In the genomic region with DNA sequence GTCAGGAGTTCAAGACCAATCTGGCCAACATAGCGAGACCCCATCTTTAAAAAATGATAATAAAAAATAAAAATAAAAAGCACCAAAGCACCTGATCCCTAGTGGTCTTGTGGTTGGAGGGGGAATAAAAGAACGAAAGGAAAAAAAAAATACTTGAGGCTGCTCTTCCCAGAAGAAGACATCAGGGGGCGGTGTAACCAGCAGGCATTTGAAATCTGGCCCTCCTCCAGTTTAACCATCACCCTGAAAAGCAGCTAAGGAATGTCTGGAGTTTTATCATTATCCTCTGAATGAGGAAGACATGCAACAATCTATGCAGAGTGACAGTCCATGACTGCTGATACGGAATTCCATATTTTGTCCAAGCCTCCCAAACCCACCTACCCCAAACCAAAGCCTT, we compare ENCODE assay signal across 8 cellular contexts. TPM values are rescaled to one million over a fixed set of nuclear protein-coding genes. Genes with fewer than 3 reads are reported as not detected.
A peak's percentile ranks its signal among the peaks of the same experiment; 100 is the strongest.
DNase-seq lines count a peak whose midpoint lies in the region; ATAC-seq and TF ChIP-seq lines count a peak whose summit lies in the region.

No MANE protein-coding gene starts in this region.

- H3K27me3 Mint-ChIP-seq in CD14-positive monocyte (ENCODE audit: low read depth in 3 of 3): peaks cover 0 to 5% (median 1%) of the 10 kb centered on the region in 3 donors
- peaks cover 0 to 6% of the 10 kb centered on the region in 2 donors for H3K27me3 Mint-ChIP-seq in CD8-positive, alpha-beta memory T cell

- no peaks in the 10 kb centered on the region for H3K27me3 ChIP-seq in adrenal gland
- H3K27me3 ChIP-seq in CD8-positive, alpha-beta memory T cell (ENCODE audit: insufficient read depth, low read length, poor library complexity, severe bottlenecking): peaks cover 2% of the 10 kb centered on the region

- DNase-seq in CD14-positive monocyte (ENCODE audit: low spot score): no peak
- peak; percentile 29 for DNase-seq in HCEC 1CT
- DNase-seq in adrenal gland: peak in 1 of 7 donors; percentile 38
- peak; percentile 55 for DNase-seq in kidney tubule cell (ENCODE audit: low spot score)
- DNase-seq in NCI-H1930 (lab: John Stamatoyannopoulos, UW): no peak
- no peak for DNase-seq in CD8-positive, alpha-beta memory T cell

- H3K9me3 Mint-ChIP-seq in CD14-positive monocyte: no peaks in the 10 kb centered on the region
- H3K9me3 Mint-ChIP-seq in CD8-positive, alpha-beta memory T cell: no peaks in the 10 kb centered on the region

- H3K4me3 Mint-ChIP-seq in CD14-positive monocyte: no peak overlapping the region
- H3K4me3 Mint-ChIP-seq in CD8-positive, alpha-beta memory T cell: no peak overlapping the region

- H3K4me3 ChIP-seq in adrenal gland: no peak overlapping the region
- H3K4me3 ChIP-seq in CD8-positive, alpha-beta memory T cell (ENCODE audit: low read length): no peak overlapping the region

- H3K36me3 ChIP-seq in adrenal gland (replicated peaks in 1 of 2): no peaks in the 10 kb centered on the region
- H3K36me3 ChIP-seq in CD8-positive, alpha-beta memory T cell (ENCODE audit: insufficient read depth, low read length): no peaks in the 10 kb centered on the region

- ATAC-seq in GM18867 (IDR thresholded peaks at IDR 0.05; ENCODE audit: unreplicated experiment) (no peak), HG03097 (IDR thresholded peaks at IDR 0.05; ENCODE audit: low FRiP score, unreplicated experiment) (no peak)

- TF ChIP-seq POLR2A in adrenal gland (IDR thresholded peaks at IDR 0.05): no peak

- peaks cover 0 to 3% of the 10 kb centered on the region in 2 donors for H3K4me1 ChIP-seq in adrenal gland (replicated peaks in 1 of 2)
- no peaks in the 10 kb centered on the region for H3K4me1 ChIP-seq in CD8-positive, alpha-beta memory T cell (ENCODE audit: insufficient read depth, low read length)

- H3K4me1 Mint-ChIP-seq in CD14-positive monocyte: peaks cover 29% of the 10 kb centered on the region
- peaks cover 0 to 4% (median under 1%) of the 10 kb centered on the region in 3 donors for H3K4me1 Mint-ChIP-seq in CD8-positive, alpha-beta memory T cell

- no peak overlapping the region for H3K27ac ChIP-seq in adrenal gland
- H3K27ac ChIP-seq in CD8-positive, alpha-beta memory T cell (ENCODE audit: low read depth, low read length): no peak overlapping the region

- CTCF ChIA-PET in CD8-positive, alpha-beta memory T cell (lab: Charles Lee): interaction anchor here (2.5 kb wide), 1 partner anchor 154 kb away, joined by 7 read pairs; no protein-coding TSS in a partner anchor

- H3K27ac Mint-ChIP-seq in CD14-positive monocyte: peak overlapping the region in 1 of 7 donors; percentile 25
- H3K27ac Mint-ChIP-seq in CD8-positive, alpha-beta memory T cell: no peak overlapping the region

- POLR2A ChIA-PET in CD8-positive, alpha-beta memory T cell (lab: Charles Lee): no interaction called here

- intact Hi-C loops in CD14-positive monocyte (cut with micrococcal nuclease): no loop called here
- intact Hi-C loops in adrenal gland (cut with DNase I): loop anchor here in 1 of 2 donors (10.0 kb wide), 1 partner anchor 171 kb away; no protein-coding TSS in a partner anchor

- no peaks in the 10 kb centered on the region for H3K9me3 ChIP-seq in adrenal gland (replicated peaks in 1 of 3)
- H3K9me3 ChIP-seq in CD8-positive, alpha-beta memory T cell (ENCODE audit: low read length): no peaks in the 10 kb centered on the region

- 29 to 49% (median 42%) methylated on average over 4 of the region's 4 CpGs for WGBS in adrenal gland, 4 donors

- TF ChIP-seq CTCF in CD14-positive monocyte (IDR thresholded peaks at IDR 0.05): peak; percentile 67
- peak; percentile 19 to 46 (median 38) for TF ChIP-seq CTCF in adrenal gland (IDR thresholded peaks at IDR 0.05)

- no peaks in the 10 kb centered on the region for H3K36me3 Mint-ChIP-seq in CD14-positive monocyte
- H3K36me3 Mint-ChIP-seq in CD8-positive, alpha-beta memory T cell: no peaks in the 10 kb centered on the region

RNA-seq across cellular contexts. Expression of a gene that starts 5.6 kb away (rescaled TPM):
- polyA plus RNA-seq in CD14-positive monocyte (1 to 10 TPM; 8.4 to 9.0 TPM), adrenal gland (10 to 100 TPM; 11.3 to 71.5 (median 24.8) TPM)
- total RNA-seq in adrenal gland: 10 to 100 TPM; 17.0 to 40.1 (median 29.5) TPM
- total RNA-seq in CD8-positive, alpha-beta memory T cell: 10 to 100 TPM; 40.8 to 44.8 TPM
- 12.9 TPM for polyA plus RNA-seq in CD8-positive, alpha-beta memory T cell

RNA-seq across cellular contexts. Expression of a gene that starts 26.4 kb away (rescaled TPM):
- 10 to 100 TPM; 51.2 to 53.7 TPM for polyA plus RNA-seq in CD14-positive monocyte
- 100 to 1,000 TPM in 5 of 8 donors, 10 to 100 TPM in 3; 57.3 to 332 (median 150) TPM for total RNA-seq in adrenal gland
- 100 to 1,000 TPM in 2 of 3 donors, 1 to 10 TPM in 1; 7.9 to 161 (median 136) TPM for polyA plus RNA-seq in adrenal gland
- total RNA-seq in CD8-positive, alpha-beta memory T cell: 10 to 100 TPM; 16.6 to 17.8 TPM
- 20.0 TPM for polyA plus RNA-seq in CD8-positive, alpha-beta memory T cell

RNA-seq across cellular contexts. Expression of a gene that starts 26.7 kb away (rescaled TPM):
- polyA plus RNA-seq in CD14-positive monocyte (10 to 100 TPM; 34.5 to 41.7 TPM), adrenal gland (100 to 1,000 TPM in 1 of 3 donors, 10 to 100 TPM in 2; 49.7 to 207 (median 67.2) TPM)
- total RNA-seq in adrenal gland: 100 to 1,000 TPM; 142 to 484 (median 209) TPM
- total RNA-seq in CD8-positive, alpha-beta memory T cell: 1 to 10 TPM; 3.7 to 5.1 TPM
- polyA plus RNA-seq in CD8-positive, alpha-beta memory T cell: 0.75 TPM

Comparison
In these comparisons a context has a peak if more than half of its experiments do, and no peak if none do; other contexts are left out.
1. DNase-seq: peak in HCEC 1CT (single experiment) and kidney tubule cell (single experiment); none in CD14-positive monocyte (single experiment), NCI-H1930 (0 of 2) and CD8-positive, alpha-beta memory T cell (0 of 5).
2. RNA of a gene that starts 26.7 kb away (polyA plus RNA-seq): 49.7 to 207 TPM in adrenal gland and 34.5 to 41.7 TPM in CD14-positive monocyte; 0.75 TPM in CD8-positive, alpha-beta memory T cell (single experiment); every median in the first group is over 10 times any median in the second.